ENCODE assay signal across 18 cellular contexts in genomic region chr3:51958603-51959521, GRCh38. TPM values are rescaled to one million over a fixed set of nuclear protein-coding genes. Genes with fewer than 3 reads are reported as not detected.
DNase-seq lines count a peak whose midpoint lies in the region; ATAC-seq and TF ChIP-seq lines count a peak whose summit lies in the region.
"Had no signal": no experiment of that assay in that cellular context is flagged by ENCODE, and none has a peak within 500 bp of the region (broad histone marks: within the 10 kb centered on the region; RNA-seq: fewer than 3 reads in every experiment).

No MANE protein-coding gene starts in this region.

- H3K4me3 Mint-ChIP-seq in chondrocyte (ENCODE audit: unreplicated experiment) = no peak overlapping the region
- H3K4me3 Mint-ChIP-seq: CD8-positive, alpha-beta T cell; H9 had no signal

- no peaks in the 10 kb centered on the region for H3K9me3 ChIP-seq in right cardiac atrium (ENCODE audit: control insufficient read depth, low read length)
- no peaks in the 10 kb centered on the region for H3K9me3 ChIP-seq in mucosa of descending colon
- no peaks in the 10 kb centered on the region for H3K9me3 ChIP-seq in uterus
- no peaks in the 10 kb centered on the region for H3K9me3 ChIP-seq in PC-3 (ENCODE audit: low read length)
- H3K9me3 ChIP-seq: A549, BE2C had no signal

- peaks cover 2% of the 10 kb centered on the region for H3K27me3 Mint-ChIP-seq in chondrocyte (ENCODE audit: low read depth)

- H3K9ac ChIP-seq in PC-3 (ENCODE audit: low read length) = no peak overlapping the region

- H3K27ac ChIP-seq in right cardiac atrium (ENCODE audit: low read length) (no peak overlapping the region), uterus (no peak overlapping the region), PC-3 (ENCODE audit: low read length) (no peak overlapping the region)
- H3K27ac ChIP-seq: A549, C4-2B had no signal

- no peaks in the 10 kb centered on the region for H3F3A ChIP-seq in PC-3 (ENCODE audit: low read length, unreplicated experiment)

- WGBS in right cardiac atrium = 93% methylated on average over 20 of the region's 20 CpGs

- TF ChIP-seq CTCF in chondrocyte (IDR thresholded peaks at IDR 0.05) = no peak
- TF ChIP-seq CTCF in mucosa of descending colon (IDR thresholded peaks at IDR 0.05) = no peak
- TF ChIP-seq CTCF in uterus (IDR thresholded peaks at IDR 0.05) = no peak
- no peak for TF ChIP-seq CTCF in PC-3 (conservative IDR thresholded peaks at IDR 0.05; ENCODE audit: low read depth, low read length)

- H3K36me3 ChIP-seq in mucosa of descending colon (ENCODE audit: low read depth) = no peaks in the 10 kb centered on the region
- H3K36me3 ChIP-seq in uterus = no peaks in the 10 kb centered on the region
- no peaks in the 10 kb centered on the region for H3K36me3 ChIP-seq in PC-3 (ENCODE audit: low read depth, low read length)
- H3K36me3 ChIP-seq: BE2C had no signal

- intact Hi-C loops in right cardiac atrium (cut with DNase I) = no loop called here
- intact Hi-C loops in Right ventricle myocardium superior (cut with DNase I) = no loop called here
- intact Hi-C loops in mucosa of descending colon (cut with DNase I, micrococcal nuclease) = no loop called here
- intact Hi-C loops in uterus (cut with DNase I; ENCODE audit: low total_unique reads) = no loop called here
- intact Hi-C loops in PC-3 (cut with micrococcal nuclease) = no loop called here

- CTCF ChIA-PET in PC-3 (lab: Charles Lee) = no interaction called here

- H3K4me1 ChIP-seq in right cardiac atrium (ENCODE audit: control insufficient read depth, insufficient read depth, low read length) (peaks cover 17% of the 10 kb centered on the region), mucosa of descending colon (ENCODE audit: low read depth) (peaks cover 7% of the 10 kb centered on the region), uterus (no peaks in the 10 kb centered on the region), PC-3 (ENCODE audit: insufficient read depth, low read length) (no peaks in the 10 kb centered on the region)
- H3K4me1 ChIP-seq: A549, BE2C had no signal

- DNase-seq in right cardiac atrium = peak in 2 of 3 donors; percentile 41 to 42
- DNase-seq in Right ventricle myocardium superior = no peak
- peak; percentile 88 for DNase-seq in chondrocyte (ENCODE audit: low spot score)
- peak in 2 of 3 donors; percentile 18 to 33 for DNase-seq in mucosa of descending colon
- DNase-seq in uterus = no peak
- DNase-seq in PC-3 = no peak
- DNase-seq: BE2C; CD8-positive, alpha-beta T cell; COR-L47; DMS153; DMS79 treated with DMSO at 0.1 percent for 48 hours; EL; GOT3; H9 had no signal

- no peaks in the 10 kb centered on the region for H3K79me2 ChIP-seq in PC-3 (ENCODE audit: low read length)

- no peaks in the 10 kb centered on the region for H3K9me3 Mint-ChIP-seq in chondrocyte (ENCODE audit: low read depth)
- H3K9me3 Mint-ChIP-seq: CD8-positive, alpha-beta T cell; H9 had no signal

- no TSS peak for BruUV-seq in PC-3 (replicated peaks; lab: Mats Ljungman, UMichigan)

- H3K4me2 ChIP-seq in PC-3 (ENCODE audit: low read length) = no peak overlapping the region
- H3K4me2 ChIP-seq: A549 had no signal

- H3K27me3 ChIP-seq in right cardiac atrium (ENCODE audit: control insufficient read depth, insufficient read depth) (no peaks in the 10 kb centered on the region), uterus (no peaks in the 10 kb centered on the region), PC-3 (ENCODE audit: low read length) (no peaks in the 10 kb centered on the region)
- H3K27me3 ChIP-seq: BE2C had no signal

- H3K4me3 ChIP-seq in right cardiac atrium (ENCODE audit: low read length) (no peak overlapping the region), mucosa of descending colon (no peak overlapping the region), uterus (no peak overlapping the region), PC-3 (ENCODE audit: low read length) (no peak overlapping the region)
- H3K4me3 ChIP-seq: A549 had no signal

- H3K9me2 ChIP-seq in PC-3 (replicated peaks; ENCODE audit: low read length) = no peaks in the 10 kb centered on the region

- H3K27ac Mint-ChIP-seq in chondrocyte (ENCODE audit: unreplicated experiment) = no peak overlapping the region
- H3K27ac Mint-ChIP-seq: CD8-positive, alpha-beta T cell had no signal

- ATAC-seq in right cardiac atrium (no peak), Right ventricle myocardium superior (ENCODE audit: poor library complexity) (no peak), mucosa of descending colon (no peak), PC-3 (no peak), GM19395 (IDR thresholded peaks at IDR 0.05; ENCODE audit: unreplicated experiment) (no peak)
- ATAC-seq: A549; CD8-positive, alpha-beta T cell had no signal

- no peaks in the 10 kb centered on the region for H4K20me1 ChIP-seq in PC-3 (ENCODE audit: low read length)

- POLR2A ChIA-PET in PC-3 (lab: Charles Lee; ENCODE audit: unreplicated experiment) = no interaction called here

- no peak for TF ChIP-seq POLR2A in uterus (IDR thresholded peaks at IDR 0.05)

- peaks cover 7% of the 10 kb centered on the region for H3K36me3 Mint-ChIP-seq in chondrocyte (ENCODE audit: low read depth)

- no peaks in the 10 kb centered on the region for H3K4me1 Mint-ChIP-seq in chondrocyte (ENCODE audit: low read depth)

- no peak overlapping the region for H2AFZ ChIP-seq in PC-3 (ENCODE audit: low read length)

RNA-seq across cellular contexts. Expression of gene GPR62, which starts 3.7 kb away (rescaled TPM):
- 1 to 10 TPM in 1 of 4 donors, under 1 TPM in 3; 0.19 to 1.5 (median 0.54) TPM for total RNA-seq in right cardiac atrium
- polyA plus RNA-seq in right cardiac atrium = 0.34 TPM
- not detected for total RNA-seq in Right ventricle myocardium superior
- 0.19 TPM in 1 of 3 replicates, not detected in the others for total RNA-seq in chondrocyte
- total RNA-seq in mucosa of descending colon = under 1 TPM in 1 of 3 donors, not detected in 2; 0.22 TPM
- total RNA-seq in uterus = 1 to 10 TPM in 1 of 4 donors, under 1 TPM in 2, not detected in 1; 0.28 to 8.2 (median 0.34) TPM
- not detected in 2 replicates for total RNA-seq in PC-3 (2014; rRNA removed)
- total RNA-seq: CD8-positive, alpha-beta T cell had no signal
- polyA plus RNA-seq: AG04450 had no signal

RNA-seq across cellular contexts. Expression of gene PCBP4, which starts 8.4 kb away (rescaled TPM):
- total RNA-seq in right cardiac atrium = 10 to 100 TPM; 62.2 to 81.7 (median 67.9) TPM
- polyA plus RNA-seq in right cardiac atrium = 88.1 TPM
- 64.1 TPM for total RNA-seq in Right ventricle myocardium superior
- total RNA-seq in chondrocyte = 35.5 to 63.8 TPM (median 55.7 TPM) in 3 replicates
- total RNA-seq in mucosa of descending colon = 10 to 100 TPM; 17.8 to 41.9 (median 25.9) TPM
- total RNA-seq in uterus = 100 to 1,000 TPM in 2 of 4 donors, 10 to 100 TPM in 2; 39.7 to 261 (median 159) TPM
- 45.8 and 59.1 TPM in 2 replicates for total RNA-seq in PC-3 (2014; rRNA removed)

RNA-seq across cellular contexts. Expression of gene ABHD14B, which starts 15.0 kb away (rescaled TPM):
- 10 to 100 TPM; 14.8 to 23.3 (median 18.5) TPM for total RNA-seq in right cardiac atrium
- 22.7 TPM for polyA plus RNA-seq in right cardiac atrium
- total RNA-seq in Right ventricle myocardium superior = 12.6 TPM
- total RNA-seq in chondrocyte = 24.3 to 38.0 TPM (median 25.7 TPM) in 3 replicates
- total RNA-seq in mucosa of descending colon = 10 to 100 TPM; 63.4 to 84.0 (median 81.0) TPM
- 10 to 100 TPM; 15.6 to 52.4 (median 39.6) TPM for total RNA-seq in uterus
- total RNA-seq in PC-3 (2014; rRNA removed) = 49.6 and 53.8 TPM in 2 replicates

RNA-seq across cellular contexts. Expression of gene ABHD14A, which starts 16.0 kb away (rescaled TPM):
- total RNA-seq in right cardiac atrium = 10 to 100 TPM; 19.9 to 25.9 (median 23.2) TPM
- 43.3 TPM for polyA plus RNA-seq in right cardiac atrium
- total RNA-seq in Right ventricle myocardium superior = 27.5 TPM
- 10.0 to 19.4 TPM (median 10.2 TPM) in 3 replicates for total RNA-seq in chondrocyte
- total RNA-seq in mucosa of descending colon = 10 to 100 TPM in 1 of 3 donors, 1 to 10 TPM in 2; 6.3 to 14.8 (median 9.1) TPM
- total RNA-seq in uterus = 10 to 100 TPM in 2 of 4 donors, 1 to 10 TPM in 2; 1.8 to 16.6 (median 10.5) TPM
- 22.1 and 23.4 TPM in 2 replicates for total RNA-seq in PC-3 (2014; rRNA removed)

RNA-seq across cellular contexts. Expression of gene PARP3, which starts 16.7 kb away (rescaled TPM):
- total RNA-seq in right cardiac atrium (10 to 100 TPM; 11.6 to 17.4 (median 12.7) TPM), Right ventricle myocardium superior (18.1 TPM), chondrocyte (9.5 to 12.4 TPM (median 9.7 TPM) in 3 replicates), mucosa of descending colon (10 to 100 TPM; 27.0 to 34.0 (median 29.2) TPM), uterus (10 to 100 TPM in 2 of 4 donors, 1 to 10 TPM in 2; 5.1 to 22.4 (median 11.4) TPM), PC-3 (2014; rRNA removed) (19.3 and 30.5 TPM in 2 replicates)
- polyA plus RNA-seq in right cardiac atrium = 10.3 TPM

Comparison
In these comparisons a context has a peak if more than half of its experiments do, and no peak if none do; other contexts are left out.
1. DNase-seq: peak in right cardiac atrium (2 of 3), chondrocyte (single experiment) and mucosa of descending colon (2 of 3); none in Right ventricle myocardium superior (single experiment), uterus (0 of 2) and PC-3 (single experiment).